6 cellular contexts compared by ENCODE assay signal in genomic region chr19:38362946-38363688, GRCh38. TPM values are rescaled to one million over a fixed set of nuclear protein-coding genes. Genes with fewer than 3 reads are reported as not detected.
DNase-seq lines count a peak whose midpoint lies in the region; ATAC-seq and TF ChIP-seq lines count a peak whose summit lies in the region.
"Not testable (repeated sequence)": the region's sequence is repeated elsewhere in the genome, so short reads cannot be mapped to it uniquely, and the experiment has no call there.

No MANE protein-coding gene starts in this region.

- H3K27me3 ChIP-seq in esophagus muscularis mucosa, result peaks cover 0 to 56% (median 6%) of the 10 kb centered on the region in 4 donors

- not testable (repeated sequence) for ATAC-seq in activated T-cell treated with anti-CD3 and anti-CD28 coated beads, Interleukin-2, amount 50 U/mL, for 72 hours (replicated peaks in 1 of 2); naive B cell (ENCODE audit: low read depth in 2 of 2)

- H3K27me3 Mint-ChIP-seq in Calu3 (ENCODE audit: unreplicated experiment), result peaks cover 63% of the 10 kb centered on the region
- H3K27me3 Mint-ChIP-seq in activated T-cell treated with anti-CD3 and anti-CD28 coated beads, Interleukin-2, amount 50 U/mL, for 72 hours (ENCODE audit: low read depth), result peaks cover 30% of the 10 kb centered on the region
- peaks cover 4 to 37% (median 21%) of the 10 kb centered on the region in 3 donors for H3K27me3 Mint-ChIP-seq in naive B cell
- H3K27me3 Mint-ChIP-seq in stimulated activated naive CD8-positive, alpha-beta T cell treated with anti-CD3 and anti-CD28 coated beads, Interleukin-15, Interleukin-2, amounts not matched to agents 100 ng/mL and 50 ng/mL, for 24 hours, result peaks cover 25% of the 10 kb centered on the region

- H3K4me1 ChIP-seq in OCI-LY7 (ENCODE audit: insufficient read depth, low read length, poor library complexity, severe bottlenecking), result peaks cover 11% of the 10 kb centered on the region
- peaks cover 6 to 22% (median 21%) of the 10 kb centered on the region in 4 donors for H3K4me1 ChIP-seq in esophagus muscularis mucosa

- not testable (repeated sequence) for H3K27ac ChIP-seq in OCI-LY7 (ENCODE audit: low read depth, low read length, poor library complexity, severe bottlenecking); esophagus muscularis mucosa (replicated peaks in 1 of 4)

- H3K9me3 Mint-ChIP-seq in Calu3 (ENCODE audit: low read depth, unreplicated experiment); activated T-cell treated with anti-CD3 and anti-CD28 coated beads, Interleukin-2, amount 50 U/mL, for 72 hours; naive B cell; stimulated activated naive CD8-positive, alpha-beta T cell treated with anti-CD3 and anti-CD28 coated beads, Interleukin-15, Interleukin-2, amounts not matched to agents 100 ng/mL and 50 ng/mL, for 24 hours: not testable (repeated sequence)

- H2AFZ ChIP-seq in OCI-LY7 (ENCODE audit: low read length), result not testable (repeated sequence)

- intact Hi-C loops in Calu3 (cut with micrococcal nuclease; ENCODE audit: unreplicated experiment); OCI-LY7 (cut with micrococcal nuclease; ENCODE audit: unreplicated experiment); esophagus muscularis mucosa (cut with DNase I): not testable (repeated sequence)

- H3K4me3 Mint-ChIP-seq in Calu3 (ENCODE audit: low read depth, unreplicated experiment) (peak overlapping the region; percentile 76), naive B cell (peak overlapping the region; percentile 40 to 91 (median 68))
- peak overlapping the region; percentile 86 to 93 for H3K4me3 Mint-ChIP-seq in activated T-cell treated with anti-CD3 and anti-CD28 coated beads, Interleukin-2, amount 50 U/mL, for 72 hours
- H3K4me3 Mint-ChIP-seq in stimulated activated naive CD8-positive, alpha-beta T cell treated with anti-CD3 and anti-CD28 coated beads, Interleukin-15, Interleukin-2, amounts not matched to agents 100 ng/mL and 50 ng/mL, for 24 hours, result peak overlapping the region; percentile 82

- peak overlapping the region; percentile 90 for H3K4me2 ChIP-seq in OCI-LY7 (ENCODE audit: low read length)

- H3K27ac Mint-ChIP-seq in Calu3 (ENCODE audit: unreplicated experiment); activated T-cell treated with anti-CD3 and anti-CD28 coated beads, Interleukin-2, amount 50 U/mL, for 72 hours; naive B cell; stimulated activated naive CD8-positive, alpha-beta T cell treated with anti-CD3 and anti-CD28 coated beads, Interleukin-15, Interleukin-2, amounts not matched to agents 100 ng/mL and 50 ng/mL, for 24 hours: not testable (repeated sequence)

- H4K20me1 ChIP-seq in OCI-LY7 (ENCODE audit: insufficient read depth, low read length), result not testable (repeated sequence)

- TF ChIP-seq POLR2A in esophagus muscularis mucosa (IDR thresholded peaks at IDR 0.05; ENCODE audit: low read depth), result not testable (repeated sequence)

- not testable (repeated sequence) for H3K36me3 ChIP-seq in OCI-LY7 (ENCODE audit: insufficient read depth, low read length); esophagus muscularis mucosa

- peaks cover 28% of the 10 kb centered on the region for H3K36me3 Mint-ChIP-seq in Calu3 (ENCODE audit: insufficient read depth, unreplicated experiment)
- H3K36me3 Mint-ChIP-seq in activated T-cell treated with anti-CD3 and anti-CD28 coated beads, Interleukin-2, amount 50 U/mL, for 72 hours (ENCODE audit: insufficient read depth in 2 of 2); naive B cell; stimulated activated naive CD8-positive, alpha-beta T cell treated with anti-CD3 and anti-CD28 coated beads, Interleukin-15, Interleukin-2, amounts not matched to agents 100 ng/mL and 50 ng/mL, for 24 hours (ENCODE audit: low read depth): not testable (repeated sequence)

- not testable (repeated sequence) for H3K9me2 ChIP-seq in OCI-LY7 (ENCODE audit: insufficient read depth, low read length)

- DNase-seq in Calu3; OCI-LY7 (ENCODE audit: low spot score); activated T-cell treated with anti-CD3 and anti-CD28 coated beads, Interleukin-2, amount 50 U/mL, for 72 hours; esophagus muscularis mucosa (ENCODE audit: extremely low spot score); naive B cell: not testable (repeated sequence)

- POLR2A ChIA-PET in OCI-LY7 (lab: Charles Lee), result not testable (repeated sequence)

- not testable (repeated sequence) for BruUV-seq in Calu3 (replicated peaks; lab: Mats Ljungman, UMichigan); OCI-LY7 (replicated peaks; lab: Mats Ljungman, UMichigan)

- H3K4me3 ChIP-seq in OCI-LY7 (ENCODE audit: low read depth, low read length, poor library complexity, severe bottlenecking), result peak overlapping the region; percentile 71
- peak overlapping the region; percentile 60 to 63 (median 62) for H3K4me3 ChIP-seq in esophagus muscularis mucosa

- not testable (repeated sequence) for TF ChIP-seq EP300 in esophagus muscularis mucosa (IDR thresholded peaks at IDR 0.05)

- WGBS in esophagus muscularis mucosa, result 83% methylated on average over 14 of the region's 16 CpGs

- CTCF ChIA-PET in Calu3 (lab: Charles Lee), result interaction anchor here (2.1 kb wide), 1 partner anchor 11 kb away, joined by 12 read pairs; the partner anchor contains the start of gene PSMD8
- CTCF ChIA-PET in OCI-LY7 (lab: Charles Lee; ENCODE audit: unreplicated experiment), result not testable (repeated sequence)

- H3K9me3 ChIP-seq in OCI-LY7 (ENCODE audit: low read length); esophagus muscularis mucosa: not testable (repeated sequence)

- TF ChIP-seq CTCF in Calu3 (IDR thresholded peaks at IDR 0.05; ENCODE audit: unreplicated experiment); OCI-LY7 (conservative IDR thresholded peaks at IDR 0.05; ENCODE audit: low read length); esophagus muscularis mucosa (IDR thresholded peaks at IDR 0.05): not testable (repeated sequence)

- not testable (repeated sequence) for H3K79me2 ChIP-seq in OCI-LY7 (ENCODE audit: insufficient read depth, low read depth, low read length)

- H3K4me1 Mint-ChIP-seq in Calu3 (ENCODE audit: low read depth, unreplicated experiment) (peaks cover 11% of the 10 kb centered on the region), naive B cell (peaks cover 9 to 21% (median 20%) of the 10 kb centered on the region in 3 donors)
- peaks cover 23% of the 10 kb centered on the region for H3K4me1 Mint-ChIP-seq in activated T-cell treated with anti-CD3 and anti-CD28 coated beads, Interleukin-2, amount 50 U/mL, for 72 hours (ENCODE audit: low read depth)
- peaks cover 18% of the 10 kb centered on the region for H3K4me1 Mint-ChIP-seq in stimulated activated naive CD8-positive, alpha-beta T cell treated with anti-CD3 and anti-CD28 coated beads, Interleukin-15, Interleukin-2, amounts not matched to agents 100 ng/mL and 50 ng/mL, for 24 hours (ENCODE audit: low read depth)

RNA-seq across cellular contexts. Expression of gene PSMD8, which starts 11.3 kb away (rescaled TPM):
- total RNA-seq in Calu3 (2022) (226 and 233 TPM in 2 replicates), OCI-LY7 (2022) (158 and 169 TPM in 2 replicates), esophagus muscularis mucosa (100 to 1,000 TPM; 145 to 259 (median 212) TPM)
- total RNA-seq in OCI-LY7 (2014; rRNA removed; shearing (Covaris generic)), result 224 and 238 TPM in 2 replicates
- 100 to 1,000 TPM; 136 to 168 TPM for total RNA-seq in activated T-cell treated with anti-CD3 and anti-CD28 coated beads, Interleukin-2, amount 50 U/mL, for 72 hours
- 100 to 1,000 TPM; 150 to 193 (median 155) TPM for polyA plus RNA-seq in naive B cell (ENCODE audit: low read depth in 6 of 6)

RNA-seq across cellular contexts. Expression of gene GGN, which starts 24.7 kb away (rescaled TPM):
- total RNA-seq in Calu3 (2022) (0.40 and 0.64 TPM in 2 replicates), OCI-LY7 (2022) (0.74 TPM in 1 of 2 replicates, not detected in the other), esophagus muscularis mucosa (1 to 10 TPM in 1 of 4 donors, under 1 TPM in 2, not detected in 1; 0.33 to 2.2 (median 0.91) TPM)
- not detected in 2 replicates for total RNA-seq in OCI-LY7 (2014; rRNA removed; shearing (Covaris generic))
- 1 to 10 TPM in 1 of 2 donors, under 1 TPM in 1; 0.43 to 1.4 TPM for total RNA-seq in activated T-cell treated with anti-CD3 and anti-CD28 coated beads, Interleukin-2, amount 50 U/mL, for 72 hours
- not detected for polyA plus RNA-seq in naive B cell (ENCODE audit: low read depth in 6 of 6)

RNA-seq across cellular contexts. Expression of gene SPRED3, which starts 25.4 kb away (rescaled TPM):
- total RNA-seq in Calu3 (2022) (3.4 and 5.4 TPM in 2 replicates), OCI-LY7 (2022) (2.1 and 3.0 TPM in 2 replicates), esophagus muscularis mucosa (under 1 TPM; 0.46 to 0.83 (median 0.59) TPM)
- total RNA-seq in OCI-LY7 (2014; rRNA removed; shearing (Covaris generic)), result 0.09 and 1.0 TPM in 2 replicates
- total RNA-seq in activated T-cell treated with anti-CD3 and anti-CD28 coated beads, Interleukin-2, amount 50 U/mL, for 72 hours, result 1 to 10 TPM; 1.7 to 4.2 TPM
- not detected for polyA plus RNA-seq in naive B cell (ENCODE audit: low read depth in 6 of 6)

RNA-seq across cellular contexts. Expression of gene CATSPERG, which starts 27.5 kb away (rescaled TPM):
- total RNA-seq in Calu3 (2022), result 9.7 and 11.9 TPM in 2 replicates
- 1.9 and 4.3 TPM in 2 replicates for total RNA-seq in OCI-LY7 (2014; rRNA removed; shearing (Covaris generic))
- total RNA-seq in OCI-LY7 (2022), result 8.3 and 9.4 TPM in 2 replicates
- 1 to 10 TPM; 6.4 to 6.7 TPM for total RNA-seq in activated T-cell treated with anti-CD3 and anti-CD28 coated beads, Interleukin-2, amount 50 U/mL, for 72 hours
- 1 to 10 TPM; 2.3 to 6.6 (median 3.4) TPM for total RNA-seq in esophagus muscularis mucosa
- polyA plus RNA-seq in naive B cell (ENCODE audit: low read depth in 6 of 6), result 10 to 100 TPM in 1 of 6 donors, 1 to 10 TPM in 5; 1.2 to 11.1 (median 3.0) TPM

RNA-seq across cellular contexts. Expression of gene FAM98C, which starts 39.8 kb away (rescaled TPM):
- total RNA-seq in Calu3 (2022) (31.4 and 32.8 TPM in 2 replicates), OCI-LY7 (2022) (30.4 and 31.1 TPM in 2 replicates), esophagus muscularis mucosa (10 to 100 TPM; 16.2 to 22.0 (median 19.7) TPM)
- total RNA-seq in OCI-LY7 (2014; rRNA removed; shearing (Covaris generic)), result 21.9 and 32.8 TPM in 2 replicates
- 10 to 100 TPM; 41.0 to 45.1 TPM for total RNA-seq in activated T-cell treated with anti-CD3 and anti-CD28 coated beads, Interleukin-2, amount 50 U/mL, for 72 hours
- 10 to 100 TPM in 5 of 6 donors, 1 to 10 TPM in 1; 3.6 to 23.8 (median 14.2) TPM for polyA plus RNA-seq in naive B cell (ENCODE audit: low read depth in 6 of 6)
